ENCODE assay signal across 14 cellular contexts in the genomic region with DNA sequence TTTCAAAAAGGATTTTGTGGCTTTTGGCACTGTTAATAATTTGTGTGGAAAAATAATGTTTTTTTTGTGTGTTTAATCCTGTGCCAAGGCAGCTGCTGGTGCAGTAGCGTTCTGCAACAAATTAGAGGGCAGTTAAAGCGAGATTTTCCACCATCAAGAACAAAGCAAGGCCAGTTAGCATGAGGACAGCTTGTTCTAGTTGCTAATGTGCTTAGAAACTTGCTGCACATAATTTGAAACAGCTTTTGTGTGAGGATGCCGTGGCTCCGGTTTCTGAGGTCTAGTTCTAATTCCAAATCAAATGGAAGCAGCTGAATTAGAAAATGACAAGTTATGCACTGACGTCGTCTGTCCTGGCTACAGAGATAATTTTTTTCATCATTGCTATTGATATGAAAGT.
DNase-seq lines count a peak whose midpoint lies in the region; ATAC-seq lines count a peak whose summit lies in the region.
"Had no signal": no experiment of that assay in that cellular context is flagged by ENCODE, and none has a peak within 500 bp of the region (broad histone marks: within the 10 kb centered on the region; RNA-seq: fewer than 3 reads in every experiment).

No MANE protein-coding gene starts in this region.

- ATAC-seq in GM21390 (IDR thresholded peaks at IDR 0.05; ENCODE audit: unreplicated experiment), result no peak
- ATAC-seq: gastroesophageal sphincter; left lung; stimulated activated naive CD8-positive, alpha-beta T cell treated with anti-CD3 and anti-CD28 coated beads, Interleukin-15, Interleukin-2, amounts not matched to agents 100 U/mL and 50 U/mL, for 24 hours; T-helper 17 cell had no signal

- peak; percentile 20 for DNase-seq in GM04504 (ENCODE audit: low read depth)
- peak; percentile 56 for DNase-seq in NCI-H82 (lab: John Stamatoyannopoulos, UW)
- DNase-seq in epidermal melanocyte (ENCODE audit: insufficient read length, low spot score), result peak; percentile 51
- peak; percentile 72 for DNase-seq in pons (ENCODE audit: low spot score)
- no peak for DNase-seq in LoVo (ENCODE audit: low spot score)
- DNase-seq in NCI-H510A (lab: John Stamatoyannopoulos, UW), result no peak
- DNase-seq in CD1c-positive myeloid dendritic cell (ENCODE audit: extremely low spot score), result no peak
- DNase-seq: activated CD4-positive, alpha-beta T cell treated with anti-CD3 and anti-CD28 coated beads, Interleukin-2, amount 10 ng/mL, durations not matched to agents 7 days and 5 days; left lung; OCI-M1; stimulated activated naive CD8-positive, alpha-beta T cell treated with anti-CD3 and anti-CD28 coated beads, Interleukin-15, Interleukin-2, amounts not matched to agents 100 U/mL and 50 U/mL, for 24 hours; T-helper 17 cell had no signal

Comparison
In these comparisons a context has a peak if more than half of its experiments do, and no peak if none do; other contexts are left out.
1. DNase-seq: peak in GM04504 (single experiment), NCI-H82 (single experiment), epidermal melanocyte (single experiment) and pons (single experiment); none in LoVo (single experiment), NCI-H510A (single experiment) and CD1c-positive myeloid dendritic cell (single experiment).